In the genomic region with DNA sequence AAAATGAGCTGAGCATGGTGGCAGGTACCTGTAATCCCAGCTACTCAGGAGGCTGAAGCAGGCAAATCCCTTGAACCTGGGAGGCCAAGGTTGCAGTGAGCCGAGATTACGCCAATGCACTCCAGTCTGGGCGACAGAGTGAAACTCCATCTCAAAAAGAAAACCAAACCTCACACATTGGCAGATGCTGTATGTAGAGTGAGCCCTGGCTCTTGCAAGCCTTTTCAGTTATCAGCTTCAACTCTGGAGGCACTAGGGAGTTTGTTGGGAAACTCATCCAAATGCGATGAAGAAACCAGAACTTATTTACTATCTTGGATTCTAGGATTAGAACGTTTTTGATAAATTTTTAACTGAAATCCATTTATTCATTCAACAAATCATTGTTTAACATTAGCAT, we compare ENCODE assay signal across 8 cellular contexts.
"Had no signal": no experiment of that assay in that cellular context is flagged by ENCODE, and none has a peak within 500 bp of the region (broad histone marks: within the 10 kb centered on the region; RNA-seq: fewer than 3 reads in every experiment).

No MANE protein-coding gene starts in this region.

- H3K9me3 Mint-ChIP-seq: HFFc6 had no signal

- H3K27ac ChIP-seq: HL-60 had no signal

- FAIRE-seq: K562 had no signal

- H3K27ac Mint-ChIP-seq: HFFc6 had no signal

- ATAC-seq: HCT116, K562 had no signal

- H3K9me3 ChIP-seq: HAP-1 had no signal

- H3K4me3 Mint-ChIP-seq: HFFc6 had no signal

- H3K4me3 ChIP-seq: HAP-1, K562 had no signal

- DNase-seq: GOT3, H7, HFFc6, IMR-90 had no signal
